ENCODE assay signal across 19 cellular contexts in genomic region chr2:105936954-105937353, GRCh38.
DNase-seq lines count a peak whose midpoint lies in the region; ATAC-seq and TF ChIP-seq lines count a peak whose summit lies in the region.
"Had no signal": no experiment of that assay in that cellular context is flagged by ENCODE, and none has a peak within 500 bp of the region (broad histone marks: within the 10 kb centered on the region; RNA-seq: fewer than 3 reads in every experiment).

No MANE protein-coding gene starts in this region.

- TF ChIP-seq CTCF in IMR-90 (conservative IDR thresholded peaks at IDR 0.05; ENCODE audit: low read depth, low read length) (no peak), mammary epithelial cell (conservative IDR thresholded peaks at IDR 0.05 in 1 of 2, IDR thresholded peaks at IDR 0.05 in 1 of 2; ENCODE audit: extremely low read depth in 1 of 2, insufficient read depth in 1 of 2, low read depth in 1 of 2, low read length in 2 of 2) (no peak), thyroid gland (IDR thresholded peaks at IDR 0.05) (no peak)

- H3K14ac ChIP-seq in IMR-90 (replicated peaks; ENCODE audit: low read depth, low read length), result no peak overlapping the region

- POLR2A ChIA-PET in IMR-90 (lab: Charles Lee; ENCODE audit: unreplicated experiment), result no interaction called here

- H2BK20ac ChIP-seq in IMR-90 (ENCODE audit: low read depth, low read length), result no peak overlapping the region

- TF ChIP-seq POLR2A in IMR-90 (IDR thresholded peaks at IDR 0.05; ENCODE audit: low read depth, low read length) (no peak), thyroid gland (IDR thresholded peaks at IDR 0.05) (no peak)

- no peak overlapping the region for H3K4me2 ChIP-seq in IMR-90 (ENCODE audit: low read depth, low read length)
- peak overlapping the region; percentile 20 for H3K4me2 ChIP-seq in mammary epithelial cell (ENCODE audit: insufficient read depth, low read depth, low read length)

- H3K27ac ChIP-seq in IMR-90 (ENCODE audit: insufficient read depth, low read length), result no peak overlapping the region
- H3K27ac ChIP-seq in mammary epithelial cell (ENCODE audit: insufficient read depth, low read depth, low read length), result no peak overlapping the region
- H3K27ac ChIP-seq in thyroid gland, result peak overlapping the region in 2 of 3 donors; percentile 46 to 69

- no peak overlapping the region for H3K56ac ChIP-seq in IMR-90 (ENCODE audit: extremely low read depth, insufficient read depth, low read length)

- intact Hi-C loops in IMR-90 (cut with micrococcal nuclease) (no loop called here), mammary epithelial cell (cut with micrococcal nuclease) (no loop called here), thyroid gland (cut with DNase I) (no loop called here)

- dilution Hi-C loops in IMR-90 (cut with HindIII; ENCODE audit: low sequenced_read_pairs, unreplicated experiment), result no loop called here
- dilution Hi-C loops in mammary epithelial cell (cut with HindIII; ENCODE audit: low sequenced_read_pairs), result no loop called here

- no peak overlapping the region for H4K8ac ChIP-seq in IMR-90 (ENCODE audit: low read depth in 2 of 2, low read length in 2 of 2)

- H3K36me3 ChIP-seq in IMR-90 (ENCODE audit: control insufficient read depth, insufficient read depth, low read length), result no peaks in the 10 kb centered on the region
- no peaks in the 10 kb centered on the region for H3K36me3 ChIP-seq in mammary epithelial cell (ENCODE audit: insufficient read depth, low read length)
- no peaks in the 10 kb centered on the region for H3K36me3 ChIP-seq in thyroid gland
- H3K36me3 ChIP-seq: BE2C had no signal

- H3K79me1 ChIP-seq in IMR-90 (ENCODE audit: low read depth in 1 of 2, low read length in 2 of 2), result no peaks in the 10 kb centered on the region

- H3K4me1 ChIP-seq in IMR-90 (ENCODE audit: control insufficient read depth, insufficient read depth, low read length) (no peaks in the 10 kb centered on the region), mammary epithelial cell (ENCODE audit: insufficient read depth, low read length) (peaks cover 15% of the 10 kb centered on the region), thyroid gland (peaks cover 11 to 34% of the 10 kb centered on the region in 2 donors)
- H3K4me1 ChIP-seq: BE2C had no signal

- CTCF ChIA-PET in IMR-90 (lab: Yijun Ruan, JAX) (no interaction called here), mammary epithelial cell (lab: Charles Lee; ENCODE audit: low non-redundant PET) (no interaction called here)

- no peak for TF ChIP-seq RAD21 in IMR-90 (IDR thresholded peaks at IDR 0.05; ENCODE audit: low read length)

- H2BK5ac ChIP-seq in IMR-90 (ENCODE audit: low read depth, low read length, poor library complexity, severe bottlenecking), result peak overlapping the region; percentile 73

- H3K9me1 ChIP-seq in IMR-90 (ENCODE audit: insufficient read depth, low read length), result no peaks in the 10 kb centered on the region

- H4K20me1 ChIP-seq in IMR-90 (ENCODE audit: insufficient read depth, low read length), result no peaks in the 10 kb centered on the region
- no peaks in the 10 kb centered on the region for H4K20me1 ChIP-seq in mammary epithelial cell (ENCODE audit: insufficient read depth, low read length)

- H4K91ac ChIP-seq in IMR-90 (ENCODE audit: insufficient read depth, low read depth, low read length), result no peak overlapping the region

- no peak overlapping the region for H3K18ac ChIP-seq in IMR-90 (ENCODE audit: low read depth, low read length)

- H3K23ac ChIP-seq in IMR-90 (ENCODE audit: low read depth, low read length), result no peak overlapping the region

- DNase-seq in IMR-90 (no peak), mammary epithelial cell (peak; percentile 73), thyroid gland (peak in 1 of 2 donors; percentile 20), NAMALWA (ENCODE audit: low spot score) (no peak), NCI-H2081 treated with DMSO at 0.1 percent for 48 hours (lab: John Stamatoyannopoulos, UW) (no peak)
- DNase-seq: ACHN; BE2C; C1 segment of cervical spinal cord; CD4-positive, CD25-positive, alpha-beta regulatory T cell; CD8-positive, alpha-beta memory T cell; COR-L47; DMS 273 treated with DMSO at 0.1 percent for 48 hours; DMS53; DND-41; EL; GOT3; H9 had no signal

- in situ Hi-C loops in IMR-90 (cut with MboI; ENCODE audit: low sequenced_read_pairs) (no loop called here), mammary epithelial cell (cut with MboI; ENCODE audit: low sequenced_read_pairs in 2 of 2) (no loop called here)

- H2AK9ac ChIP-seq in IMR-90 (replicated peaks; ENCODE audit: low read depth, low read length, poor library complexity), result no peak overlapping the region

- H3K4ac ChIP-seq in IMR-90 (ENCODE audit: low read depth, low read length), result no peak overlapping the region

- H2BK120ac ChIP-seq in IMR-90 (ENCODE audit: low read depth, low read length), result no peak overlapping the region

- BruUV-seq in IMR-90 (replicated peaks; lab: Mats Ljungman, UMichigan) (no TSS peak), mammary epithelial cell (replicated peaks; lab: Mats Ljungman, UMichigan) (no TSS peak)

- H2AK5ac ChIP-seq in IMR-90 (ENCODE audit: low read depth, low read length), result no peak overlapping the region

- no peak overlapping the region for H3K4me3 ChIP-seq in IMR-90 (ENCODE audit: insufficient read depth, low read depth, low read length)
- no peak overlapping the region for H3K4me3 ChIP-seq in mammary epithelial cell (replicated peaks in 1 of 3; ENCODE audit: insufficient read depth in 1 of 3, low read depth in 2 of 3, low read length in 3 of 3)
- H3K4me3 ChIP-seq in thyroid gland (replicated peaks in 1 of 3), result no peak overlapping the region
- H3K4me3 ChIP-seq: GM12878 had no signal

- no peak overlapping the region for H4K5ac ChIP-seq in IMR-90 (ENCODE audit: low read depth, low read length)

- H2BK15ac ChIP-seq in IMR-90 (ENCODE audit: low read depth, low read length), result no peak overlapping the region

- H3K79me2 ChIP-seq in mammary epithelial cell (ENCODE audit: insufficient read depth, low read length), result no peaks in the 10 kb centered on the region

- 80% methylated on average over 3 of the region's 6 CpGs; no CpG with 5 or more reads in 1 of the 2 experiments for WGBS in IMR-90 (ENCODE audit: extremely low coverage in 2 of 2, insufficient read length in 1 of 2), 2 experiments
- 53% methylated on average over 6 of the region's 6 CpGs for WGBS in mammary epithelial cell (ENCODE audit: low coverage, missing lambda C conversion rate)
- WGBS in thyroid gland, 2 donors, result 87 to 92% methylated on average over 6 of the region's 6 CpGs

- H3K9me3 ChIP-seq in IMR-90 (ENCODE audit: control insufficient read depth, insufficient read depth, low read length) (no peaks in the 10 kb centered on the region), mammary epithelial cell (replicated peaks; ENCODE audit: insufficient read depth, low read length) (peaks cover 6% of the 10 kb centered on the region), thyroid gland (no peaks in the 10 kb centered on the region)
- H3K9me3 ChIP-seq: BE2C had no signal

- H3K9ac ChIP-seq in IMR-90 (ENCODE audit: low read depth, low read length) (no peak overlapping the region), mammary epithelial cell (ENCODE audit: insufficient read depth, low read length) (no peak overlapping the region)

- H2AFZ ChIP-seq in IMR-90 (replicated peaks; ENCODE audit: low read length, poor library complexity) (no peak overlapping the region), mammary epithelial cell (ENCODE audit: low read depth, low read length) (peak overlapping the region; percentile 52)

- no peak for ATAC-seq in IMR-90 (ENCODE audit: low read depth)
- peak; percentile 82 for ATAC-seq in esophagus mucosa
- ATAC-seq: GM12878 had no signal

- peaks cover 10% of the 10 kb centered on the region for H3K27me3 ChIP-seq in IMR-90 (ENCODE audit: control insufficient read depth, insufficient read depth, low read length)
- H3K27me3 ChIP-seq in mammary epithelial cell (ENCODE audit: insufficient read depth, low read length), result no peaks in the 10 kb centered on the region
- no peaks in the 10 kb centered on the region for H3K27me3 ChIP-seq in thyroid gland
- H3K27me3 ChIP-seq: BE2C had no signal

TF ChIP-seq in IMR-90, 13 proteins besides CTCF, POLR2A, EP300 and RAD21:
- no peak for TF ChIP-seq ELK1 (IDR thresholded peaks at IDR 0.05; ENCODE audit: borderline replicate concordance, low read depth, low read length)
- TF ChIP-seq MAFK (IDR thresholded peaks at IDR 0.05; ENCODE audit: low read depth, low read length), result no peak
- no peak for TF ChIP-seq CHD1 (IDR thresholded peaks at IDR 0.05; ENCODE audit: low read depth, low read length)
- TF ChIP-seq RFX5 (IDR thresholded peaks at IDR 0.05; ENCODE audit: low read depth, low read length), result no peak
- no peak for TF ChIP-seq SMC3 (IDR thresholded peaks at IDR 0.05; ENCODE audit: low read depth, low read length)
- no peak for TF ChIP-seq USF2 (IDR thresholded peaks at IDR 0.05; ENCODE audit: low read depth, low read length)
- no peak for TF ChIP-seq FOS (IDR thresholded peaks at IDR 0.05; ENCODE audit: low read depth, low read length)
- no peak for TF ChIP-seq MAZ (IDR thresholded peaks at IDR 0.05; ENCODE audit: borderline replicate concordance, low read depth, low read length)
- no peak for TF ChIP-seq NFE2L2 (IDR thresholded peaks at IDR 0.05; ENCODE audit: low read depth, low read length)
- no peak for TF ChIP-seq CEBPB (IDR thresholded peaks at IDR 0.05; ENCODE audit: low read depth, low read length)
- no peak for TF ChIP-seq MXI1 (IDR thresholded peaks at IDR 0.05; ENCODE audit: borderline replicate concordance, low read depth, low read length)
TF ChIP-seq in IMR-90: peak in this region for 0.

Comparison
In these comparisons a context has a peak if more than half of its experiments do, and no peak if none do; other contexts are left out.
1. H3K27ac ChIP-seq: peak in thyroid gland (2 of 3); none in IMR-90 (single experiment) and mammary epithelial cell (single experiment).